ENCODE assay signal across 15 cellular contexts in genomic region chr6:69487688-69488087, GRCh38.
DNase-seq lines count a peak whose midpoint lies in the region; FAIRE-seq and TF ChIP-seq lines count a peak whose summit lies in the region.
"Had no signal": no experiment of that assay in that cellular context is flagged by ENCODE, and none has a peak within 500 bp of the region (broad histone marks: within the 10 kb centered on the region; RNA-seq: fewer than 3 reads in every experiment).

No MANE protein-coding gene starts in this region.

- no peak overlapping the region for H3K23ac ChIP-seq in H1 (ENCODE audit: insufficient read length)

- no peak overlapping the region for H2AFZ ChIP-seq in H1 (ENCODE audit: low read length)

- H3K4me2 ChIP-seq in H1 (ENCODE audit: insufficient read depth in 1 of 2, low read depth in 2 of 2, low read length in 2 of 2): no peak overlapping the region

- H3K18ac ChIP-seq in H1 (ENCODE audit: extremely low read depth, low read length): no peak overlapping the region

- peak; percentile 39 for FAIRE-seq in H1 (lab: Jason Lieb, UNC)
- FAIRE-seq: pancreas had no signal

- H2BK120ac ChIP-seq in H1 (replicated peaks; ENCODE audit: low read depth, low read length): no peak overlapping the region

- no peaks in the 10 kb centered on the region for H3K23me2 ChIP-seq in H1 (ENCODE audit: low read depth, low read length)

- TF ChIP-seq POLR2A in H1 (IDR thresholded peaks at IDR 0.05; ENCODE audit: control extremely low read depth in 1 of 2, low read depth in 2 of 2, low read length in 2 of 2): no peak

- peak; percentile 54 to 71 for TF ChIP-seq RAD21 in H1 (IDR thresholded peaks at IDR 0.05 in 1 of 2, conservative IDR thresholded peaks at IDR 0.05 in 1 of 2; ENCODE audit: low read depth in 2 of 2, low read length in 2 of 2)

- no peak overlapping the region for H2AK5ac ChIP-seq in H1 (ENCODE audit: low read depth, low read length)

- no peaks in the 10 kb centered on the region for H4K20me1 ChIP-seq in H1 (replicated peaks in 1 of 2; ENCODE audit: control insufficient read depth in 1 of 2, insufficient read depth in 2 of 2, low read length in 2 of 2)

- H4K91ac ChIP-seq in H1 (replicated peaks; ENCODE audit: insufficient read length, low read length): no peak overlapping the region

- no peak overlapping the region for H3K4ac ChIP-seq in H1 (replicated peaks; ENCODE audit: insufficient read length, low read depth, low read length)

- no peak overlapping the region for H3K27ac ChIP-seq in H1 (ENCODE audit: low read depth, low read length)
- H3K27ac ChIP-seq: cardiac muscle cell, esophagus squamous epithelium, pancreas, suprapubic skin had no signal

- no peak for TF ChIP-seq EP300 in H1 (IDR thresholded peaks at IDR 0.05; ENCODE audit: borderline replicate concordance in 1 of 2, low read depth in 2 of 2, low read length in 2 of 2)

- H2BK12ac ChIP-seq in H1 (ENCODE audit: low read depth, low read length): no peak overlapping the region

- H3K9ac ChIP-seq in H1 (replicated peaks in 1 of 4; ENCODE audit: extremely low read depth in 1 of 4, low read depth in 3 of 4, low read length in 3 of 4): no peak overlapping the region

- H4K5ac ChIP-seq in H1 (ENCODE audit: insufficient read length, low read depth, low read length): no peak overlapping the region

- H3K79me2 ChIP-seq in H1 (ENCODE audit: control insufficient read depth in 1 of 2, insufficient read depth in 2 of 2, low read length in 2 of 2): no peaks in the 10 kb centered on the region

- H3K4me1 ChIP-seq in H1 (replicated peaks in 1 of 4; ENCODE audit: control insufficient read depth in 3 of 4, insufficient read depth in 4 of 4, low read length in 3 of 4): no peaks in the 10 kb centered on the region
- H3K4me1 ChIP-seq: esophagus squamous epithelium, pancreas, suprapubic skin had no signal

- H2BK15ac ChIP-seq in H1 (ENCODE audit: low read length): no peak overlapping the region

- H3K79me1 ChIP-seq in H1 (ENCODE audit: low read depth, low read length): no peaks in the 10 kb centered on the region

- H3K36me3 ChIP-seq in H1 (ENCODE audit: control insufficient read depth in 2 of 4, insufficient read depth in 4 of 4, low read length in 3 of 4): no peaks in the 10 kb centered on the region
- H3K36me3 ChIP-seq: cardiac muscle cell, esophagus squamous epithelium, pancreas, suprapubic skin had no signal

- H3K56ac ChIP-seq in H1 (replicated peaks; ENCODE audit: insufficient read length, low read depth, low read length): no peak overlapping the region

- POLR2A ChIA-PET in H1 (lab: Charles Lee; ENCODE audit: partially characterized antibody): no interaction called here

- H3K4me3 ChIP-seq in H1 (ENCODE audit: extremely low read depth in 1 of 4, insufficient read depth in 2 of 4, low read depth in 3 of 4, low read length in 4 of 4): no peak overlapping the region
- H3K4me3 ChIP-seq: cardiac muscle cell, esophagus squamous epithelium, pancreas, suprapubic skin had no signal

- peaks cover 0 to 1% (median 0%) of the 10 kb centered on the region in 4 experiments; a peak in 1 of 7 replicates for H3K27me3 ChIP-seq in H1 (replicated peaks in 1 of 4; ENCODE audit: control insufficient read depth in 3 of 4, extremely low read depth in 1 of 4, insufficient read depth in 3 of 4, low read length in 3 of 4)
- H3K27me3 ChIP-seq: cardiac muscle cell, esophagus squamous epithelium, pancreas, suprapubic skin had no signal

- no peak overlapping the region for H4K8ac ChIP-seq in H1 (ENCODE audit: extremely low read depth, insufficient read depth, low read length)

- H3K14ac ChIP-seq in H1 (ENCODE audit: insufficient read length): no peak overlapping the region

- CTCF ChIA-PET in H1 (lab: Charles Lee; ENCODE audit: partially characterized antibody): no interaction called here

- peak; percentile 21 to 58 for DNase-seq in AML-193 (lab: John Stamatoyannopoulos, UW)
- peak; percentile 42 for DNase-seq in NCI-H82 (lab: John Stamatoyannopoulos, UW)
- DNase-seq in H1 (ENCODE audit: low read depth in 1 of 2, low spot score in 2 of 2): no peak
- no peak for DNase-seq in germinal center (ENCODE audit: low spot score)
- no peak for DNase-seq in middle frontal gyrus (ENCODE audit: extremely low spot score, low spot score)
- no peak for DNase-seq in SW480 (ENCODE audit: low spot score)
- no peak for DNase-seq in stimulated activated CD4-positive, alpha-beta T cell treated with anti-CD3 and anti-CD28 coated beads, Interleukin-4, amount 100 ng/mL, for 1 hour
- DNase-seq: esophagus squamous epithelium, GOT3, left cardiac atrium, NCI-H1092 treated with DMSO at 0.1 percent for 48 hours, pancreas had no signal

- H3K9me3 ChIP-seq in H1 (ENCODE audit: insufficient read depth in 2 of 2, low read depth in 1 of 2, low read length in 1 of 2): peaks cover 0 to 5% of the 10 kb centered on the region in 2 experiments; a peak in 1 of 4 replicates
- H3K9me3 ChIP-seq: esophagus squamous epithelium, pancreas had no signal

- peak; percentile 36; the same call in 1 of the 3 replicates for TF ChIP-seq CTCF in GM12872 (IDR thresholded peaks at IDR 0.05; ENCODE audit: insufficient read depth, low read depth, low read length)
- TF ChIP-seq CTCF in H1 (IDR thresholded peaks at IDR 0.05; ENCODE audit: control extremely low read depth in 1 of 3, insufficient read depth in 1 of 3, low read depth in 1 of 3, low read length in 3 of 3): peak in 2 of 3 experiments; percentile 9 to 38; a peak in 2 of 4 replicates

- no peak overlapping the region for H2BK5ac ChIP-seq in H1 (ENCODE audit: low read depth, low read length)

- H2BK20ac ChIP-seq in H1 (ENCODE audit: low read length): no peak overlapping the region

TF ChIP-seq in H1, 55 proteins besides CTCF, POLR2A, EP300 and RAD21 (continues in another document):
- no peak for TF ChIP-seq CEBPB (IDR thresholded peaks at IDR 0.05; ENCODE audit: low read depth, low read length)
- TF ChIP-seq SAP30 (IDR thresholded peaks at IDR 0.05; ENCODE audit: insufficient read depth, insufficient replicate concordance, low read length): no peak
- TF ChIP-seq GTF2F1 (IDR thresholded peaks at IDR 0.05; ENCODE audit: borderline replicate concordance, low read depth, low read length): no peak
- TF ChIP-seq CHD1 (IDR thresholded peaks at IDR 0.05; ENCODE audit: low read depth, low read length): no peak
- TF ChIP-seq GABPA (IDR thresholded peaks at IDR 0.05; ENCODE audit: borderline replicate concordance, insufficient read depth, low read length): no peak
- TF ChIP-seq JUN (IDR thresholded peaks at IDR 0.05; ENCODE audit: low read depth, low read length): no peak
- TF ChIP-seq NANOG (IDR thresholded peaks at IDR 0.05; ENCODE audit: insufficient read depth, low read depth, low read length, poor library complexity, severe bottlenecking): no peak
- no peak for TF ChIP-seq PHF8 (conservative IDR thresholded peaks at IDR 0.05; ENCODE audit: low read depth, low read length)
- TF ChIP-seq MAFK (IDR thresholded peaks at IDR 0.05; ENCODE audit: low read depth, low read length): no peak
- no peak for TF ChIP-seq KDM4A (IDR thresholded peaks at IDR 0.05; ENCODE audit: low read depth, low read length, severe bottlenecking)
- TF ChIP-seq RBBP5 (IDR thresholded peaks at IDR 0.05; ENCODE audit: borderline replicate concordance, low read depth, low read length): no peak
- TF ChIP-seq YY1 (IDR thresholded peaks at IDR 0.05; ENCODE audit: low read depth, low read length): no peak

Comparison
In these comparisons a context has a peak if more than half of its experiments do, and no peak if none do; other contexts are left out.
1. DNase-seq: peak in AML-193 (2 of 2) and NCI-H82 (single experiment); none in H1 (0 of 2), germinal center (single experiment), middle frontal gyrus (single experiment), SW480 (single experiment) and stimulated activated CD4-positive, alpha-beta T cell treated with anti-CD3 and anti-CD28 coated beads, Interleukin-4, amount 100 ng/mL, for 1 hour (single experiment).